In the genomic region with DNA sequence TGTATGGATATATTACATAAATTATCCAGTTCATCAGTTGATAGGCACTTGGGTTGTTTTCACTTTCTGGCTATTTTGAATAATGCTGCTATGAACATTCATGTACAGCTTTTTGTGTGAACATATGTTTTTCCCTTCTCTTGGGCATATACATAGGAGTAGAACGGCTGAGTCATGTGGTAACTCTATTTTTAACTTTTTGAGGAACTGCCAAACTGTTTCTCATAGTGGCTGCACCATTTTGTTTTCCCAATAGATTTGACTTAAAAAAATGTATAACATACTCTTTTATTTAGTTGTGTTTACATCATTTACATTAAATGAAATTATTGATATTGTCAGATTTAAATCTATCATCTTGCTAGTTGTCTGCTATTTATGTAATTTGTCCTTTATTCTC, we compare ENCODE assay signal across 18 cellular contexts.
"Had no signal": no experiment of that assay in that cellular context is flagged by ENCODE, and none has a peak within 500 bp of the region (broad histone marks: within the 10 kb centered on the region; RNA-seq: fewer than 3 reads in every experiment).

No MANE protein-coding gene starts in this region.

- DNase-seq: activated CD4-positive, alpha-beta memory T cell treated with anti-CD3 and anti-CD28 coated beads, Interleukin-2, amount 10 ng/mL, durations not matched to agents 7 days and 5 days; activated CD4-positive, alpha-beta T cell treated with anti-CD3 and anti-CD28 coated beads, Interleukin-2, amount 10 ng/mL, durations not matched to agents 24 days and 14 days; activated effector memory CD4-positive, alpha-beta T cell treated with Interleukin-2 at 50 U/mL for 16 hours; activated naive CD4-positive, alpha-beta T cell treated with anti-CD3 and anti-CD28 coated beads for 36 hours; activated T-cell treated with anti-CD3 and anti-CD28 coated beads, Interleukin-2, amount 50 U/mL, for 72 hours; cerebellar nuclear complex; foreskin melanocyte; kidney; lower lobe of right lung; mesendoderm; mucosa of descending colon; nephron progenitor cell; pancreas; psoas muscle; stimulated activated CD4-positive, alpha-beta T cell treated with anti-CD3 and anti-CD28 coated beads, Interleukin-4, amount 100 ng/mL, for 24 hours; stimulated activated naive CD4-positive, alpha-beta T cell treated with Interleukin-2 at 50 U/mL for 16 hours had no signal

- ATAC-seq: activated CD4-positive, CD25-positive, alpha-beta regulatory T cell treated with anti-CD3 and anti-CD28 coated beads, Interleukin-2, amount 50 U/mL, for 24 hours; activated T-cell treated with anti-CD3 and anti-CD28 coated beads, Interleukin-2, amount 50 U/mL, for 72 hours; left lobe of liver; lower lobe of right lung; mucosa of descending colon; pancreas; psoas muscle had no signal
